In the genomic region with DNA sequence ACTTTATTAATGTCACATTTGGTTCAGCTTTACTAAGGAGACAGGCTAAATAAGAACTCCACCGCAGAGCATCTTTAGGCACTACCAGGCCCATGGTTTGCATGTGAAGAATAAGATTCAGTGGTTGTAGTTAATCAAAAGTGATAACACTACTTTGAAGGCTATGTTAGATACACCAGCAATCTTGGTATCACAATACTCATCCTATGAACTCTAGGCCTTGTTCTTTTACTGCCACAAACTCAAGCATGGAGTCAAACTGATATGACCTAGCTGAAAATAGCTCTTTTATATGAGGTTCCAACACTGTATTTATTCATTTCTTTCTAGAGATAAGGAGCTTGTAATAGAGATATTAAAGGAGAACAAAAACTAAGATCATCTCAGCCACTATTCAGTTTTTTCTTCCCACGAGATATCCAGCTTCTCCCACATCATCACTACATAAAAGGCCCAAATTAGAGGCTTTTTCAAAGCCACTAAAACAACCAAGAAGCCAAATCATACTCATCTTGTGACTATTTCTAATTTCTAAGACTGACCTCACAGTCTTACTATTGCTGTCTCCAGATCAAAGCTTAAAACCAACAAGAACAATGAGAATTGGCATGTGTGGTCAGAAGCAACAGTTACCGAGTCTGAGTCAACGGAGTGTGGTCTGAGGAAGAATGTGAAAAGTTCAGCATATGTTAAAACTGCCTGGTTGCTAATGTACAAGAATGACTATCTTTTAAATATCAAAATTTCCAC, we compare ENCODE assay signal across 8 cellular contexts. TPM values are rescaled to one million over a fixed set of nuclear protein-coding genes. Genes with fewer than 3 reads are reported as not detected.
DNase-seq lines count a peak whose midpoint lies in the region; ATAC-seq and TF ChIP-seq lines count a peak whose summit lies in the region.

No MANE protein-coding gene starts in this region.

- H3K4me1 ChIP-seq in Caco-2 = no peaks in the 10 kb centered on the region

- no peaks in the 10 kb centered on the region for H3K36me3 Mint-ChIP-seq in natural killer cell treated with Interleukin-12 subunit alpha and Interleukin-12 subunit beta and Interleukin-15 and Interleukin-18, amount 100 ng/mL, for 72 hours
- H3K36me3 Mint-ChIP-seq in Caco-2 (ENCODE audit: insufficient read depth, unreplicated experiment) = no peaks in the 10 kb centered on the region

- BruUV-seq in Caco-2 (replicated peaks; lab: Mats Ljungman, UMichigan) = no TSS peak

- no peaks in the 10 kb centered on the region for H3K27me3 Mint-ChIP-seq in natural killer cell treated with Interleukin-12 subunit alpha and Interleukin-12 subunit beta and Interleukin-15 and Interleukin-18, amount 100 ng/mL, for 72 hours
- no peaks in the 10 kb centered on the region for H3K27me3 Mint-ChIP-seq in Caco-2 (ENCODE audit: insufficient read depth, unreplicated experiment)

- no peaks in the 10 kb centered on the region for H3K36me3 ChIP-seq in Caco-2 (ENCODE audit: control insufficient read depth, insufficient read depth, low read length)

- no peak overlapping the region for H3K27ac Mint-ChIP-seq in natural killer cell treated with Interleukin-12 subunit alpha and Interleukin-12 subunit beta and Interleukin-15 and Interleukin-18, amount 100 ng/mL, for 72 hours
- no peak overlapping the region for H3K27ac Mint-ChIP-seq in Caco-2 (ENCODE audit: unreplicated experiment)

- DNase-seq in COLO829 (ENCODE audit: low spot score) (peak; percentile 74), epidermal melanocyte (ENCODE audit: insufficient read length, low spot score) (peak; percentile 59), D341Med (ENCODE audit: low spot score) (no peak), GDM1 (lab: John Stamatoyannopoulos, UW) (no peak), Caco-2 (no peak)
- DNase-seq in natural killer cell treated with Interleukin-12 subunit alpha and Interleukin-12 subunit beta and Interleukin-15 and Interleukin-18, amount 100 ng/mL, for 72 hours (ENCODE audit: low spot score) = no peak

- POLR2A ChIA-PET in Caco-2 (lab: Charles Lee) = no interaction called here

- H3K9me3 Mint-ChIP-seq in natural killer cell treated with Interleukin-12 subunit alpha and Interleukin-12 subunit beta and Interleukin-15 and Interleukin-18, amount 100 ng/mL, for 72 hours = peaks cover 4% of the 10 kb centered on the region
- peaks cover 8% of the 10 kb centered on the region for H3K9me3 Mint-ChIP-seq in Caco-2 (ENCODE audit: unreplicated experiment)

- CTCF ChIA-PET in Caco-2 (lab: Charles Lee) = interaction anchor here (0.7 kb wide), 1 partner anchor 23 kb away, joined by 5 read pairs; no protein-coding TSS in a partner anchor

- no peaks in the 10 kb centered on the region for H3K27me3 ChIP-seq in Caco-2 (replicated peaks; ENCODE audit: control insufficient read depth, insufficient read depth, low read length)

- no peaks in the 10 kb centered on the region for H3K4me1 Mint-ChIP-seq in natural killer cell treated with Interleukin-12 subunit alpha and Interleukin-12 subunit beta and Interleukin-15 and Interleukin-18, amount 100 ng/mL, for 72 hours (ENCODE audit: low read depth in 2 of 2)
- no peaks in the 10 kb centered on the region for H3K4me1 Mint-ChIP-seq in Caco-2 (ENCODE audit: low read depth, unreplicated experiment)

- no peak for TF ChIP-seq CTCF in Caco-2 (IDR thresholded peaks at IDR 0.05; ENCODE audit: insufficient read depth in 1 of 2, low read depth in 1 of 2, low read length in 1 of 2, severe bottlenecking in 1 of 2, unreplicated experiment in 1 of 2)

- H3K4me3 ChIP-seq in Caco-2 (ENCODE audit: low read depth, low read length) = no peak overlapping the region

- H3K9me3 ChIP-seq in Caco-2 = peaks cover 9% of the 10 kb centered on the region; the same call in 1 of the 2 replicates

- ATAC-seq in GM21447 (IDR thresholded peaks at IDR 0.05; ENCODE audit: unreplicated experiment) = peak; percentile 65
- ATAC-seq in HG03571 (IDR thresholded peaks at IDR 0.05; ENCODE audit: unreplicated experiment) = peak; percentile 53
- no peak for ATAC-seq in natural killer cell treated with Interleukin-12 subunit alpha and Interleukin-12 subunit beta and Interleukin-15 and Interleukin-18, amount 100 ng/mL, for 72 hours

- intact Hi-C loops in Caco-2 (cut with micrococcal nuclease; ENCODE audit: unreplicated experiment) = no loop called here

- no peak overlapping the region for H3K4me3 Mint-ChIP-seq in natural killer cell treated with Interleukin-12 subunit alpha and Interleukin-12 subunit beta and Interleukin-15 and Interleukin-18, amount 100 ng/mL, for 72 hours
- no peak overlapping the region for H3K4me3 Mint-ChIP-seq in Caco-2 (ENCODE audit: unreplicated experiment)

RNA-seq across cellular contexts. Expression of a gene that starts 25.1 kb away (rescaled TPM):
- not detected for total RNA-seq in natural killer cell treated with Interleukin-12 subunit alpha and Interleukin-12 subunit beta and Interleukin-15 and Interleukin-18, amount 100 ng/mL, for 72 hours
- total RNA-seq in Caco-2 (2022) = not detected in 2 replicates

Comparison
In these comparisons a context has a peak if more than half of its experiments do, and no peak if none do; other contexts are left out.
1. DNase-seq: peak in COLO829 (single experiment) and epidermal melanocyte (single experiment); none in D341Med (single experiment), GDM1 (single experiment), natural killer cell treated with Interleukin-12 subunit alpha and Interleukin-12 subunit beta and Interleukin-15 and Interleukin-18, amount 100 ng/mL, for 72 hours (single experiment) and Caco-2 (0 of 2).
2. ATAC-seq: peak in GM21447 (single experiment) and HG03571 (single experiment); none in natural killer cell treated with Interleukin-12 subunit alpha and Interleukin-12 subunit beta and Interleukin-15 and Interleukin-18, amount 100 ng/mL, for 72 hours (0 of 2).